17 cellular contexts compared by ENCODE assay signal in genomic region chr16:4212207-4212933, GRCh38. TPM values are rescaled to one million over a fixed set of nuclear protein-coding genes. Genes with fewer than 3 reads are reported as not detected.
A peak's percentile ranks its signal among the peaks of the same experiment; 100 is the strongest.
DNase-seq lines count a peak whose midpoint lies in the region; ATAC-seq and TF ChIP-seq lines count a peak whose summit lies in the region.
"Had no signal": no experiment of that assay in that cellular context is flagged by ENCODE, and none has a peak within 500 bp of the region (broad histone marks: within the 10 kb centered on the region; RNA-seq: fewer than 3 reads in every experiment).

No MANE protein-coding gene starts in this region.

- H3K36me3 ChIP-seq in gastroesophageal sphincter: no peaks in the 10 kb centered on the region
- H3K36me3 ChIP-seq in ovary: no peaks in the 10 kb centered on the region
- no peaks in the 10 kb centered on the region for H3K36me3 ChIP-seq in H7 (replicated peaks; ENCODE audit: control insufficient read depth, insufficient read depth, low read length)
- H3K36me3 ChIP-seq: adrenal gland, lower lobe of right lung had no signal

- no peak for ATAC-seq in gastroesophageal sphincter
- no peak for ATAC-seq in HG03097 (IDR thresholded peaks at IDR 0.05; ENCODE audit: low FRiP score, unreplicated experiment)
- ATAC-seq: activated T-cell treated with anti-CD3 and anti-CD28 coated beads, Interleukin-2, amount 50 U/mL, for 4 hours; T-helper 17 cell had no signal

- H3K27ac ChIP-seq in gastroesophageal sphincter (peak overlapping the region in 3 of 4 donors; percentile 31 to 58 (median 54)), ovary (no peak overlapping the region)
- H3K27ac ChIP-seq: C4-2B, lower lobe of right lung had no signal

- TF ChIP-seq EP300 in gastroesophageal sphincter (IDR thresholded peaks at IDR 0.05): no peak
- peak; percentile 63 for TF ChIP-seq EP300 in ovary (IDR thresholded peaks at IDR 0.05)

- H3K27me3 ChIP-seq in gastroesophageal sphincter (no peaks in the 10 kb centered on the region), ovary (no peaks in the 10 kb centered on the region), H7 (ENCODE audit: control insufficient read depth, insufficient read depth, low read length) (no peaks in the 10 kb centered on the region)
- H3K27me3 ChIP-seq: adrenal gland had no signal

- TF ChIP-seq POLR2A in gastroesophageal sphincter (IDR thresholded peaks at IDR 0.05): no peak
- no peak for TF ChIP-seq POLR2A in ovary (IDR thresholded peaks at IDR 0.05)

- 90 to 100% methylated on average over 1 to 6 of the region's 11 CpGs for WGBS in gastroesophageal sphincter (ENCODE audit: low coverage in 1 of 2), 2 donors
- 77 to 94% (median 89%) methylated on average over 11 of the region's 11 CpGs for WGBS in ovary, 3 donors

- DNase-seq in SK-MEL-5 (ENCODE audit: low read depth, low spot score) (peak; percentile 11), ovary (peak in 1 of 5 donors; percentile 46), ureter (ENCODE audit: low spot score) (peak; percentile 49), H7 (no peak), iPS-NIHi7 (ENCODE audit: extremely low spot score) (no peak)
- DNase-seq: activated CD4-positive, CD25-positive, alpha-beta regulatory T cell treated with anti-CD3 and anti-CD28 coated beads, Interleukin-2, amount 50 U/mL, for 72 hours; activated T-cell treated with anti-CD3 and anti-CD28 coated beads, Interleukin-2, amount 50 U/mL, for 4 hours; adrenal gland; cortex of kidney; lower lobe of right lung; NCI-H1694 treated with DMSO at 0.1 percent for 48 hours; NCI-H526; nephron progenitor cell; T-helper 17 cell had no signal

- H3K9me3 ChIP-seq in gastroesophageal sphincter (no peaks in the 10 kb centered on the region), ovary (no peaks in the 10 kb centered on the region)
- H3K9me3 ChIP-seq: adrenal gland, lower lobe of right lung had no signal

- in situ Hi-C loops in SK-MEL-5 (cut with HindIII; ENCODE audit: low pct_unique_long_range_greater_than_20kb, low sequenced_read_pairs): no loop called here

- intact Hi-C loops in ovary (cut with DNase I): loop anchor here in 1 of 4 donors (5.0 kb wide), 1 partner anchor 180 kb away; no protein-coding TSS in a partner anchor

- TF ChIP-seq CTCF in gastroesophageal sphincter (IDR thresholded peaks at IDR 0.05) (no peak), ovary (IDR thresholded peaks at IDR 0.05) (no peak)

- H3K4me1 ChIP-seq in gastroesophageal sphincter (peaks cover 0 to 28% (median 6%) of the 10 kb centered on the region in 3 donors), ovary (ENCODE audit: insufficient read depth) (peaks cover 4% of the 10 kb centered on the region)
- H3K4me1 ChIP-seq: lower lobe of right lung had no signal

- no peak overlapping the region for H3K4me3 ChIP-seq in gastroesophageal sphincter
- H3K4me3 ChIP-seq in ovary: no peak overlapping the region
- no peak overlapping the region for H3K4me3 ChIP-seq in H7 (ENCODE audit: insufficient read depth, low read depth, low read length)
- H3K4me3 ChIP-seq: adrenal gland, lower lobe of right lung had no signal

RNA-seq across cellular contexts. Expression of gene SRL, which starts 29.5 kb away (rescaled TPM):
- total RNA-seq in SK-MEL-5 (2014; rRNA removed; shearing (Covaris generic)): not detected in 2 replicates
- polyA plus RNA-seq in SK-MEL-5 (2015; cell fraction: cytosol; rRNA removed): not detected in 2 replicates
- polyA plus RNA-seq in SK-MEL-5 (2015; cell fraction: nucleus; rRNA removed): not detected in 2 replicates
- 1 to 10 TPM; 1.2 to 3.4 (median 2.4) TPM for total RNA-seq in gastroesophageal sphincter
- 1 to 10 TPM in 3 of 7 donors, under 1 TPM in 4; under 0.01 to 2.1 (median 0.78) TPM for total RNA-seq in ovary
- 1 to 10 TPM; 1.1 to 7.5 TPM for polyA plus RNA-seq in ovary
- total RNA-seq in ureter: 10.1 TPM
- total RNA-seq in H7 (2014; rRNA removed; shearing (Covaris generic)): 0.07 TPM in 1 of 2 replicates, not detected in the other
- total RNA-seq: T-helper 17 cell had no signal

Comparison
In these comparisons a context has a peak if more than half of its experiments do, and no peak if none do; other contexts are left out.
1. DNase-seq: peak in SK-MEL-5 (single experiment) and ureter (single experiment); none in H7 (single experiment) and iPS-NIHi7 (single experiment).
2. H3K27ac ChIP-seq: peak in gastroesophageal sphincter (3 of 4); none in ovary (0 of 2).